Comparison of ENCODE assay signal across 14 cellular contexts in genomic region chr3:79383402-79384012, GRCh38.
DNase-seq lines count a peak whose midpoint lies in the region; ATAC-seq and TF ChIP-seq lines count a peak whose summit lies in the region.
"Had no signal": no experiment of that assay in that cellular context is flagged by ENCODE, and none has a peak within 500 bp of the region (broad histone marks: within the 10 kb centered on the region; RNA-seq: fewer than 3 reads in every experiment).

No MANE protein-coding gene starts in this region.

- no peaks in the 10 kb centered on the region for H3K9me2 ChIP-seq in hepatocyte (replicated peaks; ENCODE audit: insufficient read depth)

- no peaks in the 10 kb centered on the region for H3K27me3 ChIP-seq in A673 (replicated peaks; ENCODE audit: insufficient read depth, low read depth, low read length, poor library complexity)
- H3K27me3 ChIP-seq in hepatocyte, result no peaks in the 10 kb centered on the region
- H3K27me3 ChIP-seq in gastroesophageal sphincter, result no peaks in the 10 kb centered on the region

- POLR2A ChIA-PET in A673 (lab: Charles Lee; ENCODE audit: low non-redundant PET), result no interaction called here

- BruUV-seq in A673 (replicated peaks; lab: Mats Ljungman, UMichigan), result no TSS peak

- H3K27ac ChIP-seq in A673 (ENCODE audit: low read depth, low read length, poor library complexity, severe bottlenecking) (no peak overlapping the region), hepatocyte (no peak overlapping the region), gastroesophageal sphincter (no peak overlapping the region)
- H3K27ac ChIP-seq: psoas muscle had no signal

- H3K36me3 ChIP-seq in A673 (ENCODE audit: insufficient read depth, low read length, poor library complexity, severe bottlenecking) (no peaks in the 10 kb centered on the region), hepatocyte (replicated peaks; ENCODE audit: insufficient read depth, low read depth) (no peaks in the 10 kb centered on the region), gastroesophageal sphincter (no peaks in the 10 kb centered on the region)

- TF ChIP-seq POLR2A in gastroesophageal sphincter (IDR thresholded peaks at IDR 0.05), result no peak

- H2AFZ ChIP-seq in hepatocyte, result no peak overlapping the region

- peaks cover 5% of the 10 kb centered on the region for H3K4me1 ChIP-seq in A673 (ENCODE audit: insufficient read depth, low read length, poor library complexity, severe bottlenecking)
- H3K4me1 ChIP-seq in hepatocyte (ENCODE audit: insufficient read depth), result no peaks in the 10 kb centered on the region
- H3K4me1 ChIP-seq in gastroesophageal sphincter, result no peaks in the 10 kb centered on the region
- H3K4me1 ChIP-seq: psoas muscle had no signal

- H3K4me2 ChIP-seq in hepatocyte, result peak overlapping the region; percentile 26

- no peak for ATAC-seq in omental fat pad (ENCODE audit: low FRiP score)
- no peak for ATAC-seq in gastroesophageal sphincter
- ATAC-seq: psoas muscle had no signal

- WGBS in hepatocyte (ENCODE audit: low lambda C conversion rate, missing lambda C conversion rate), result 45% methylated on average over 3 of the region's 3 CpGs
- WGBS in gastroesophageal sphincter (ENCODE audit: low coverage in 1 of 2), 2 donors, result 30 to 31% methylated on average over 3 of the region's 3 CpGs

- no peaks in the 10 kb centered on the region for H4K20me1 ChIP-seq in hepatocyte (ENCODE audit: insufficient read depth, poor library complexity, severe bottlenecking)

- TF ChIP-seq CTCF in A673 (conservative IDR thresholded peaks at IDR 0.05; ENCODE audit: low read depth, low read length) (no peak), HFF-Myc (IDR thresholded peaks at IDR 0.05; ENCODE audit: low read depth, low read length, missing control alignments) (no peak), hepatocyte (IDR thresholded peaks at IDR 0.05; ENCODE audit: poor library complexity) (no peak), omental fat pad (IDR thresholded peaks at IDR 0.05) (no peak), gastroesophageal sphincter (IDR thresholded peaks at IDR 0.05) (no peak)

- intact Hi-C loops in A673 (cut with micrococcal nuclease; ENCODE audit: unreplicated experiment), result no loop called here

- no peaks in the 10 kb centered on the region for H3K9me3 ChIP-seq in A673 (ENCODE audit: low read depth, low read length, poor library complexity, severe bottlenecking)
- no peaks in the 10 kb centered on the region for H3K9me3 ChIP-seq in hepatocyte (ENCODE audit: low read depth)
- H3K9me3 ChIP-seq in gastroesophageal sphincter, result no peaks in the 10 kb centered on the region
- H3K9me3 ChIP-seq: psoas muscle had no signal

- CTCF ChIA-PET in A673 (lab: Charles Lee), result no interaction called here

- no peaks in the 10 kb centered on the region for H3K79me2 ChIP-seq in hepatocyte

- no peak for TF ChIP-seq EP300 in gastroesophageal sphincter (IDR thresholded peaks at IDR 0.05)

- peak; percentile 31 for DNase-seq in A673 (ENCODE audit: low spot score)
- DNase-seq in HFF-Myc (ENCODE audit: extremely low read depth, low read depth), result peak; percentile 16
- peak; percentile 2 for DNase-seq in amniotic stem cell (lab: John Stamatoyannopoulos, UW)
- DNase-seq in hepatocyte (ENCODE audit: low spot score), result no peak
- no peak for DNase-seq in omental fat pad (ENCODE audit: low spot score)
- no peak for DNase-seq in stimulated activated CD4-positive, alpha-beta T cell treated with anti-CD3 and anti-CD28 coated beads, Interleukin-4, amount 100 ng/mL, for 24 hours
- no peak for DNase-seq in midbrain (lab: John Stamatoyannopoulos, UW)
- DNase-seq: activated CD8-positive, alpha-beta memory T cell treated with anti-CD3 and anti-CD28 coated beads for 24 hours; activated naive CD4-positive, alpha-beta T cell treated with anti-CD3 and anti-CD28 coated beads, Interleukin-2, amount 10 ng/mL, durations not matched to agents 7 days and 5 days; NCI-H2081; NCI-H82; psoas muscle; stimulated activated CD4-positive, alpha-beta T cell treated with anti-CD3 and anti-CD28 coated beads, Interleukin-1b, Interleukin-23, amount 100 ng/mL, for 48 hours had no signal

- H3K4me3 ChIP-seq in A673 (ENCODE audit: low read depth, low read length, poor library complexity, severe bottlenecking), result no peak overlapping the region
- no peak overlapping the region for H3K4me3 ChIP-seq in HFF-Myc (replicated peaks; ENCODE audit: low read depth, low read length)
- no peak overlapping the region for H3K4me3 ChIP-seq in hepatocyte
- H3K4me3 ChIP-seq in gastroesophageal sphincter, result no peak overlapping the region
- H3K4me3 ChIP-seq: psoas muscle had no signal

Comparison
In these comparisons a context has a peak if more than half of its experiments do, and no peak if none do; other contexts are left out.
1. DNase-seq: peak in A673 (single experiment), HFF-Myc (single experiment) and amniotic stem cell (single experiment); none in hepatocyte (single experiment), omental fat pad (single experiment), stimulated activated CD4-positive, alpha-beta T cell treated with anti-CD3 and anti-CD28 coated beads, Interleukin-4, amount 100 ng/mL, for 24 hours (single experiment) and midbrain (single experiment).